Comparison of ENCODE assay signal across 2 cellular contexts in genomic region chr10:44386546-44387052, GRCh38.
TF ChIP-seq lines count a peak whose summit lies in the region.

No MANE protein-coding gene starts in this region.

TF ChIP-seq in HEK293, 187 proteins besides CTCF, POLR2A, EP300 and RAD21 (continued from another document):
- TF ChIP-seq ZNF18 (tag by site-specific recombination; IDR thresholded peaks at IDR 0.05) (no peak), ZSCAN16 (tag by site-specific recombination; IDR thresholded peaks at IDR 0.05) (no peak), ZNF23 (tag by site-specific recombination; IDR thresholded peaks at IDR 0.05; ENCODE audit: borderline replicate concordance) (no peak), KLF7 (tag by site-specific recombination; IDR thresholded peaks at IDR 0.05; ENCODE audit: borderline replicate concordance) (no peak), ZNF157 (tag by site-specific recombination; IDR thresholded peaks at IDR 0.05) (no peak), ZNF221 (tag by site-specific recombination; IDR thresholded peaks at IDR 0.05; ENCODE audit: borderline replicate concordance) (no peak), EGR2 (tag by site-specific recombination; IDR thresholded peaks at IDR 0.05; ENCODE audit: low read depth) (0 out of 2 replicates have a peak, but pooled peaks have one; percentile 9), BCL11A (tag by site-specific recombination; IDR thresholded peaks at IDR 0.05; ENCODE audit: low read depth) (no peak), ZNF610 (tag by site-specific recombination; IDR thresholded peaks at IDR 0.05; ENCODE audit: borderline replicate concordance) (0 out of 2 replicates have a peak, but pooled peaks have one; percentile 29), PRDM10 (tag by site-specific recombination; IDR thresholded peaks at IDR 0.05) (peak; percentile 82), GLIS2 (tag by site-specific recombination; IDR thresholded peaks at IDR 0.05) (peak; percentile 12; the same call in 1 of the 2 replicates), ZNF175 (tag by site-specific recombination; IDR thresholded peaks at IDR 0.05) (no peak), GLIS1 (tag by site-specific recombination; IDR thresholded peaks at IDR 0.05) (peak; percentile 39; the same call in 1 of the 2 replicates), ZNF449 (tag by site-specific recombination; IDR thresholded peaks at IDR 0.05) (peak; percentile 78)

TF ChIP-seq in HepG2, 621 proteins besides CTCF, POLR2A, EP300 and RAD21 (continued from another document and continues in another):
- no peak for TF ChIP-seq ZUFSP (CRISPR knock-in tag; IDR thresholded peaks at IDR 0.05; ENCODE audit: borderline replicate concordance)
- no peak for TF ChIP-seq NFATC3 (CRISPR knock-in tag; IDR thresholded peaks at IDR 0.05)
- peak; percentile 60; the same call in 1 of the 2 replicates for TF ChIP-seq TBX2 (CRISPR knock-in tag; IDR thresholded peaks at IDR 0.05; ENCODE audit: borderline replicate concordance)
- TF ChIP-seq RFX5 (IDR thresholded peaks at IDR 0.05; ENCODE audit: low read depth, low read length), result no peak
- no peak for TF ChIP-seq MTERF4 (CRISPR knock-in tag; IDR thresholded peaks at IDR 0.05)
- no peak for TF ChIP-seq ZNF333 (CRISPR knock-in tag; IDR thresholded peaks at IDR 0.05; ENCODE audit: borderline replicate concordance)
- no peak for TF ChIP-seq ZBTB10 (CRISPR knock-in tag; IDR thresholded peaks at IDR 0.05; ENCODE audit: borderline replicate concordance)
- TF ChIP-seq ZNF547 (CRISPR knock-in tag; IDR thresholded peaks at IDR 0.05), result 0 out of 2 replicates have a peak, but pooled peaks have one; percentile 38
- no peak for TF ChIP-seq ZSCAN9 (CRISPR knock-in tag; IDR thresholded peaks at IDR 0.05; ENCODE audit: borderline replicate concordance)
- no peak for TF ChIP-seq CSRNP1 (CRISPR knock-in tag; IDR thresholded peaks at IDR 0.05)
- no peak for TF ChIP-seq DDIT3 (CRISPR knock-in tag; IDR thresholded peaks at IDR 0.05)
- no peak for TF ChIP-seq ZNF609 (CRISPR knock-in tag; IDR thresholded peaks at IDR 0.05; ENCODE audit: borderline replicate concordance)
- TF ChIP-seq ATF7 (IDR thresholded peaks at IDR 0.05), result no peak
- TF ChIP-seq ATF7 (CRISPR knock-in tag; IDR thresholded peaks at IDR 0.05), result no peak
- no peak for TF ChIP-seq CEBPZ (IDR thresholded peaks at IDR 0.05; ENCODE audit: low read length)
- TF ChIP-seq ZKSCAN8 (CRISPR knock-in tag; IDR thresholded peaks at IDR 0.05; ENCODE audit: borderline replicate concordance), result no peak
- no peak for TF ChIP-seq ZNF703 (CRISPR knock-in tag; IDR thresholded peaks at IDR 0.05; ENCODE audit: borderline replicate concordance)
- TF ChIP-seq ZNF615 (CRISPR knock-in tag; IDR thresholded peaks at IDR 0.05; ENCODE audit: borderline replicate concordance), result no peak
- no peak for TF ChIP-seq MEF2D (CRISPR knock-in tag; IDR thresholded peaks at IDR 0.05)
- TF ChIP-seq ZNF432 (CRISPR knock-in tag; IDR thresholded peaks at IDR 0.05; ENCODE audit: borderline replicate concordance), result no peak
- TF ChIP-seq FOXP4 (CRISPR knock-in tag; IDR thresholded peaks at IDR 0.05), result peak; percentile 12; the same call in 1 of the 2 replicates
- no peak for TF ChIP-seq TOE1 (CRISPR knock-in tag; IDR thresholded peaks at IDR 0.05)
- no peak for TF ChIP-seq ZSCAN29 (CRISPR knock-in tag; conservative IDR thresholded peaks at IDR 0.05)
- TF ChIP-seq SP2 (CRISPR knock-in tag; IDR thresholded peaks at IDR 0.05), result no peak
- no peak for TF ChIP-seq TP53 (CRISPR knock-in tag; conservative IDR thresholded peaks at IDR 0.05)
- no peak for TF ChIP-seq AGO1 (IDR thresholded peaks at IDR 0.05; ENCODE audit: low read depth, low read length, poor library complexity, severe bottlenecking)
- no peak for TF ChIP-seq ZNF510 (CRISPR knock-in tag; IDR thresholded peaks at IDR 0.05; ENCODE audit: low read depth)
- TF ChIP-seq KDM5B (CRISPR knock-in tag; IDR thresholded peaks at IDR 0.05; ENCODE audit: borderline replicate concordance), result peak; percentile 37; the same call in 1 of the 2 replicates
- TF ChIP-seq HOMEZ (CRISPR knock-in tag; IDR thresholded peaks at IDR 0.05; ENCODE audit: low read depth), result no peak
- no peak for TF ChIP-seq DPF2 (CRISPR knock-in tag; IDR thresholded peaks at IDR 0.05; ENCODE audit: borderline replicate concordance, low read depth)
- TF ChIP-seq SATB2 (CRISPR knock-in tag; IDR thresholded peaks at IDR 0.05), result no peak
- no peak for TF ChIP-seq ZNF335 (CRISPR knock-in tag; IDR thresholded peaks at IDR 0.05)
- TF ChIP-seq NR3C1 (CRISPR knock-in tag; IDR thresholded peaks at IDR 0.05), result no peak
- 0 out of 2 replicates have a peak, but pooled peaks have one; percentile 48 for TF ChIP-seq ERF (CRISPR knock-in tag; IDR thresholded peaks at IDR 0.05)
